1 cellular context compared by ENCODE assay signal in the genomic region with DNA sequence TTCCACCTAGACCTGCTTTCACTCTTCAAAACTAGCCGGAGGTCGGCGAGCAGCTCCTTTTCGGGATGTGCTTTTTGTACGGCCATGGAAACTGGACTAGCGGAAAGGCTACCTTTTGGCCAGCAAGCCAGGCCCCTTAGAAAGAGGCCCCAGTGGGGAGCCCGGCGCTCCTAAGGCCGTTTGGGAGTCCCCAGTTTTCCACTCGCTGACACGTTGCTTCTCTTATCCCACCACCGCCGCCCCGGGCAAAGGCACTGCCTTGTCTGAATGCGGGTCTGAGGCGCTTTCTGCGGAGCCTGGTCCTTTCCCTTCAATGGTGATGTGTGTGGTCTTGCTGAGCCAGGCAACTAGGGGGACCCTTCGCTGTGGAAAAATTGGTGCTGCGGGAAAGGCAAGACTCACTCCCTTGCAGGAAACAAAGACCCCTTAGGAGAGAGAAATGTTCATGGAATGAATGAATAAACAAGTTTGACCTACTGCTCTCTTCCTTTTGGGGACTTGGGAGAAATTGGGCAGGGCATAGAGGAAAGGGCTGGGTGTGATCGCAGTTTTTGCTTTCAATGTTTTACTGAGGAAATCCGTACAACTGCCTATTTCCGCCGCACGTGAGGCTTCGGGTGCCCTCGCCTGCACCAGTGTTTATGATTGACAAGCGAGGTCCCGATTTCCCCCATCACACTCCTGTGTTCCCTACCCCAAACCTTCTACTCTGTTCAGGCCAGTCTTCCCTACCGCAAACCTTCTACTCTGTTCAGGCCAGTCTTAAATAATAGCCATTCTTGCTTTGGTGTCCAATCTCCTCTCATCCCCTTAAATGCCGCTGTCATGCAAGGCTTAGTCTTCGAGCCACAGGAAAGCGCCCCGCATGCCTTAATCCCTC.
TF ChIP-seq lines count a peak whose summit lies in the region.

No MANE protein-coding gene starts in this region.

TF ChIP-seq in K562, 482 proteins besides CTCF, POLR2A, EP300 and RAD21 (continued from another document):
- TF ChIP-seq, protein P1, sequence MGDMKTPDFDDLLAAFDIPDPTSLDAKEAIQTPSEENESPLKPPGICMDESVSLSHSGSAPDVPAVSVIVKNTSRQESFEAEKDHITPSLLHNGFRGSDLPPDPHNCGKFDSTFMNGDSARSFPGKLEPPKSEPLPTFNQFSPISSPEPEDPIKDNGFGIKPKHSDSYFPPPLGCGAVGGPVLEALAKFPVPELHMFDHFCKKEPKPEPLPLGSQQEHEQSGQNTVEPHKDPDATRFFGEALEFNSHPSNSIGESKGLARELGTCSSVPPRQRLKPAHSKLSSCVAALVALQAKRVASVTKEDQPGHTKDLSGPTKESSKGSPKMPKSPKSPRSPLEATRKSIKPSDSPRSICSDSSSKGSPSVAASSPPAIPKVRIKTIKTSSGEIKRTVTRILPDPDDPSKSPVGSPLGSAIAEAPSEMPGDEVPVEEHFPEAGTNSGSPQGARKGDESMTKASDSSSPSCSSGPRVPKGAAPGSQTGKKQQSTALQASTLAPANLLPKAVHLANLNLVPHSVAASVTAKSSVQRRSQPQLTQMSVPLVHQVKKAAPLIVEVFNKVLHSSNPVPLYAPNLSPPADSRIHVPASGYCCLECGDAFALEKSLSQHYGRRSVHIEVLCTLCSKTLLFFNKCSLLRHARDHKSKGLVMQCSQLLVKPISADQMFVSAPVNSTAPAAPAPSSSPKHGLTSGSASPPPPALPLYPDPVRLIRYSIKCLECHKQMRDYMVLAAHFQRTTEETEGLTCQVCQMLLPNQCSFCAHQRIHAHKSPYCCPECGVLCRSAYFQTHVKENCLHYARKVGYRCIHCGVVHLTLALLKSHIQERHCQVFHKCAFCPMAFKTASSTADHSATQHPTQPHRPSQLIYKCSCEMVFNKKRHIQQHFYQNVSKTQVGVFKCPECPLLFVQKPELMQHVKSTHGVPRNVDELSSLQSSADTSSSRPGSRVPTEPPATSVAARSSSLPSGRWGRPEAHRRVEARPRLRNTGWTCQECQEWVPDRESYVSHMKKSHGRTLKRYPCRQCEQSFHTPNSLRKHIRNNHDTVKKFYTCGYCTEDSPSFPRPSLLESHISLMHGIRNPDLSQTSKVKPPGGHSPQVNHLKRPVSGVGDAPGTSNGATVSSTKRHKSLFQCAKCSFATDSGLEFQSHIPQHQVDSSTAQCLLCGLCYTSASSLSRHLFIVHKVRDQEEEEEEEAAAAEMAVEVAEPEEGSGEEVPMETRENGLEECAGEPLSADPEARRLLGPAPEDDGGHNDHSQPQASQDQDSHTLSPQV (IDR thresholded peaks at IDR 0.05), result peak; percentile 42; the same call in 1 of the 2 replicates
- TF ChIP-seq BHLHE40 (IDR thresholded peaks at IDR 0.05; ENCODE audit: low read length), result peak; percentile 84
- TF ChIP-seq, protein P2, sequence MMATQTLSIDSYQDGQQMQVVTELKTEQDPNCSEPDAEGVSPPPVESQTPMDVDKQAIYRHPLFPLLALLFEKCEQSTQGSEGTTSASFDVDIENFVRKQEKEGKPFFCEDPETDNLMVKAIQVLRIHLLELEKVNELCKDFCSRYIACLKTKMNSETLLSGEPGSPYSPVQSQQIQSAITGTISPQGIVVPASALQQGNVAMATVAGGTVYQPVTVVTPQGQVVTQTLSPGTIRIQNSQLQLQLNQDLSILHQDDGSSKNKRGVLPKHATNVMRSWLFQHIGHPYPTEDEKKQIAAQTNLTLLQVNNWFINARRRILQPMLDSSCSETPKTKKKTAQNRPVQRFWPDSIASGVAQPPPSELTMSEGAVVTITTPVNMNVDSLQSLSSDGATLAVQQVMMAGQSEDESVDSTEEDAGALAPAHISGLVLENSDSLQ (IDR thresholded peaks at IDR 0.05), result peak; percentile 87
- TF ChIP-seq, protein P3, sequence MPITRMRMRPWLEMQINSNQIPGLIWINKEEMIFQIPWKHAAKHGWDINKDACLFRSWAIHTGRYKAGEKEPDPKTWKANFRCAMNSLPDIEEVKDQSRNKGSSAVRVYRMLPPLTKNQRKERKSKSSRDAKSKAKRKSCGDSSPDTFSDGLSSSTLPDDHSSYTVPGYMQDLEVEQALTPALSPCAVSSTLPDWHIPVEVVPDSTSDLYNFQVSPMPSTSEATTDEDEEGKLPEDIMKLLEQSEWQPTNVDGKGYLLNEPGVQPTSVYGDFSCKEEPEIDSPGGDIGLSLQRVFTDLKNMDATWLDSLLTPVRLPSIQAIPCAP (CRISPR knock-in tag; IDR thresholded peaks at IDR 0.05; ENCODE audit: borderline replicate concordance), result 0 out of 2 replicates have a peak, but pooled peaks have one; percentile 42
- TF ChIP-seq, protein P4, sequence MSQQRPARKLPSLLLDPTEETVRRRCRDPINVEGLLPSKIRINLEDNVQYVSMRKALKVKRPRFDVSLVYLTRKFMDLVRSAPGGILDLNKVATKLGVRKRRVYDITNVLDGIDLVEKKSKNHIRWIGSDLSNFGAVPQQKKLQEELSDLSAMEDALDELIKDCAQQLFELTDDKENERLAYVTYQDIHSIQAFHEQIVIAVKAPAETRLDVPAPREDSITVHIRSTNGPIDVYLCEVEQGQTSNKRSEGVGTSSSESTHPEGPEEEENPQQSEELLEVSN (IDR thresholded peaks at IDR 0.05; ENCODE audit: borderline replicate concordance in 1 of 2, extremely low read depth in 1 of 2, insufficient read depth in 1 of 2, insufficient read length in 1 of 2, low read depth in 1 of 2, low read length in 1 of 2, poor library complexity in 1 of 2, severe bottlenecking in 1 of 2), result peak in 1 of 2 experiments; percentile 41
- TF ChIP-seq JUND (IDR thresholded peaks at IDR 0.05; ENCODE audit: borderline replicate concordance, low read depth, low read length), result no peak
- no peak for TF ChIP-seq JUND (tag; IDR thresholded peaks at IDR 0.05; ENCODE audit: borderline replicate concordance, low read depth, low read length)
- TF ChIP-seq MCM7 (IDR thresholded peaks at IDR 0.05), result no peak
- TF ChIP-seq, protein P5, sequence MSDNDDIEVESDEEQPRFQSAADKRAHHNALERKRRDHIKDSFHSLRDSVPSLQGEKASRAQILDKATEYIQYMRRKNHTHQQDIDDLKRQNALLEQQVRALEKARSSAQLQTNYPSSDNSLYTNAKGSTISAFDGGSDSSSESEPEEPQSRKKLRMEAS (CRISPR knock-in tag; IDR thresholded peaks at IDR 0.05), result no peak
- TF ChIP-seq ETV5 (CRISPR knock-in tag; IDR thresholded peaks at IDR 0.05; ENCODE audit: low read depth), result 0 out of 2 replicates have a peak, but pooled peaks have one; percentile 13
- TF ChIP-seq, protein P6, sequence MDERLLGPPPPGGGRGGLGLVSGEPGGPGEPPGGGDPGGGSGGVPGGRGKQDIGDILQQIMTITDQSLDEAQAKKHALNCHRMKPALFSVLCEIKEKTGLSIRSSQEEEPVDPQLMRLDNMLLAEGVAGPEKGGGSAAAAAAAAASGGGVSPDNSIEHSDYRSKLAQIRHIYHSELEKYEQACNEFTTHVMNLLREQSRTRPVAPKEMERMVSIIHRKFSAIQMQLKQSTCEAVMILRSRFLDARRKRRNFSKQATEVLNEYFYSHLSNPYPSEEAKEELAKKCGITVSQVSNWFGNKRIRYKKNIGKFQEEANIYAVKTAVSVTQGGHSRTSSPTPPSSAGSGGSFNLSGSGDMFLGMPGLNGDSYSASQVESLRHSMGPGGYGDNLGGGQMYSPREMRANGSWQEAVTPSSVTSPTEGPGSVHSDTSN (CRISPR knock-in tag; IDR thresholded peaks at IDR 0.05; ENCODE audit: low read depth), result no peak
- TF ChIP-seq, protein P6 (tag; conservative IDR thresholded peaks at IDR 0.05; ENCODE audit: low read depth), result 0 out of 2 replicates have a peak, but pooled peaks have one; percentile 16
- TF ChIP-seq KLF1 (tag; IDR thresholded peaks at IDR 0.05), result 0 out of 2 replicates have a peak, but pooled peaks have one; percentile 15
- TF ChIP-seq SRF (CRISPR knock-in tag; IDR thresholded peaks at IDR 0.05), result 0 out of 4 replicates have a peak, but pooled peaks of 1 of the 2 experiments have one; percentile 26
- TF ChIP-seq LCOR (CRISPR knock-in tag; IDR thresholded peaks at IDR 0.05), result 0 out of 2 replicates have a peak, but pooled peaks have one; percentile 6
